28 cellular contexts compared by ENCODE assay signal in genomic region chr17:66485272-66485947, GRCh38.
"Had no signal": no experiment of that assay in that cellular context is flagged by ENCODE, and none has a peak within 500 bp of the region (broad histone marks: within the 10 kb centered on the region; RNA-seq: fewer than 3 reads in every experiment).

No MANE protein-coding gene starts in this region.

- DNase-seq: activated CD4-positive, alpha-beta memory T cell treated with anti-CD3 and anti-CD28 coated beads for 36 hours; activated CD4-positive, alpha-beta T cell treated with anti-CD3 and anti-CD28 coated beads for 4 hours; activated CD4-positive, CD25-positive, alpha-beta regulatory T cell; activated gamma-delta T cell; activated naive CD4-positive, alpha-beta T cell treated with anti-CD3 and anti-CD28 coated beads, Interleukin-2, amount 50 U/mL, for 16 hours; cerebellar nuclear complex; cortex of kidney; heart left ventricle; islet precursor cell; left cardiac atrium; mucosa of descending colon; naive B cell; occipital lobe; posterior cingulate gyrus; right lobe of liver; stimulated activated CD4-positive, alpha-beta T cell treated with anti-CD3 and anti-CD28 coated beads, Interleukin-2, amount 100 ng/mL, for 24 hours; stomach; T-helper 1 cell; T1000 had no signal

- H3K4me1 Mint-ChIP-seq: memory B cell; naive B cell; stimulated activated memory B cell treated with anti-CD40 and anti-IgM and Interleukin-4, amounts not matched to agents 10 μg/mL and 1 μg/mL and 100 μg/mL, for 72 hours had no signal

- H3K4me3 ChIP-seq: ascending aorta, breast epithelium, gastroesophageal sphincter, heart left ventricle, mucosa of descending colon, right lobe of liver, skin epidermis, stomach, suprapubic skin, tibial nerve had no signal

- ATAC-seq: gastroesophageal sphincter; heart left ventricle; left cardiac atrium; mucosa of descending colon; stimulated activated memory B cell treated with anti-CD40 and anti-IgM and Interleukin-4, amounts not matched to agents 10 μg/mL and 1 μg/mL and 100 μg/mL, for 72 hours had no signal

- H3K4me3 Mint-ChIP-seq: activated CD4-positive, alpha-beta memory T cell treated with anti-CD3 and anti-CD28 coated beads for 36 hours; memory B cell; stimulated activated memory B cell treated with anti-CD40 and anti-IgM and Interleukin-4, amounts not matched to agents 10 μg/mL and 1 μg/mL and 100 μg/mL, for 72 hours had no signal

- H3K27me3 ChIP-seq: ascending aorta, breast epithelium, gastroesophageal sphincter, heart left ventricle, right lobe of liver, stomach, suprapubic skin, tibial nerve had no signal

- H3K4me1 ChIP-seq: ascending aorta, breast epithelium, gastroesophageal sphincter, heart left ventricle, stomach, suprapubic skin had no signal

- H3K27ac Mint-ChIP-seq: activated CD4-positive, alpha-beta memory T cell treated with anti-CD3 and anti-CD28 coated beads for 36 hours; memory B cell; naive B cell; stimulated activated memory B cell treated with anti-CD40 and anti-IgM and Interleukin-4, amounts not matched to agents 10 μg/mL and 1 μg/mL and 100 μg/mL, for 72 hours had no signal

- H3K36me3 ChIP-seq: ascending aorta, breast epithelium, gastroesophageal sphincter, heart left ventricle, right lobe of liver, stomach, suprapubic skin, tibial nerve had no signal

- H3K9me3 Mint-ChIP-seq: activated CD4-positive, alpha-beta memory T cell treated with anti-CD3 and anti-CD28 coated beads for 36 hours; memory B cell; naive B cell had no signal

- H3K27ac ChIP-seq: ascending aorta, breast epithelium, epithelial cell of prostate, gastroesophageal sphincter, heart left ventricle, right lobe of liver, skin epidermis, stomach, suprapubic skin, tibial nerve had no signal

- H3K9me3 ChIP-seq: ascending aorta, breast epithelium, gastroesophageal sphincter, heart left ventricle, mucosa of descending colon, right lobe of liver, stomach, suprapubic skin, tibial nerve had no signal

- H3K36me3 Mint-ChIP-seq: memory B cell; naive B cell; stimulated activated memory B cell treated with anti-CD40 and anti-IgM and Interleukin-4, amounts not matched to agents 10 μg/mL and 1 μg/mL and 100 μg/mL, for 72 hours had no signal

- H3K27me3 Mint-ChIP-seq: activated CD4-positive, alpha-beta memory T cell treated with anti-CD3 and anti-CD28 coated beads for 36 hours; stimulated activated memory B cell treated with anti-CD40 and anti-IgM and Interleukin-4, amounts not matched to agents 10 μg/mL and 1 μg/mL and 100 μg/mL, for 72 hours had no signal
